Comparison of ENCODE assay signal across 1 cellular context in genomic region chr9:131799177-131799823, GRCh38.
TF ChIP-seq lines count a peak whose summit lies in the region.

No MANE protein-coding gene starts in this region.

TF ChIP-seq in HEK293, 187 proteins besides CTCF, POLR2A, EP300 and RAD21 (continued from another document):
- TF ChIP-seq, protein P1, sequence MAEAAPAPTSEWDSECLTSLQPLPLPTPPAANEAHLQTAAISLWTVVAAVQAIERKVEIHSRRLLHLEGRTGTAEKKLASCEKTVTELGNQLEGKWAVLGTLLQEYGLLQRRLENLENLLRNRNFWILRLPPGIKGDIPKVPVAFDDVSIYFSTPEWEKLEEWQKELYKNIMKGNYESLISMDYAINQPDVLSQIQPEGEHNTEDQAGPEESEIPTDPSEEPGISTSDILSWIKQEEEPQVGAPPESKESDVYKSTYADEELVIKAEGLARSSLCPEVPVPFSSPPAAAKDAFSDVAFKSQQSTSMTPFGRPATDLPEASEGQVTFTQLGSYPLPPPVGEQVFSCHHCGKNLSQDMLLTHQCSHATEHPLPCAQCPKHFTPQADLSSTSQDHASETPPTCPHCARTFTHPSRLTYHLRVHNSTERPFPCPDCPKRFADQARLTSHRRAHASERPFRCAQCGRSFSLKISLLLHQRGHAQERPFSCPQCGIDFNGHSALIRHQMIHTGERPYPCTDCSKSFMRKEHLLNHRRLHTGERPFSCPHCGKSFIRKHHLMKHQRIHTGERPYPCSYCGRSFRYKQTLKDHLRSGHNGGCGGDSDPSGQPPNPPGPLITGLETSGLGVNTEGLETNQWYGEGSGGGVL (tag by site-specific recombination; IDR thresholded peaks at IDR 0.05) = no peak
- TF ChIP-seq GLIS2 (tag by site-specific recombination; IDR thresholded peaks at IDR 0.05) = peak; percentile 27
- TF ChIP-seq ZNF621 (tag by site-specific recombination; IDR thresholded peaks at IDR 0.05) = no peak
- TF ChIP-seq, protein P2, sequence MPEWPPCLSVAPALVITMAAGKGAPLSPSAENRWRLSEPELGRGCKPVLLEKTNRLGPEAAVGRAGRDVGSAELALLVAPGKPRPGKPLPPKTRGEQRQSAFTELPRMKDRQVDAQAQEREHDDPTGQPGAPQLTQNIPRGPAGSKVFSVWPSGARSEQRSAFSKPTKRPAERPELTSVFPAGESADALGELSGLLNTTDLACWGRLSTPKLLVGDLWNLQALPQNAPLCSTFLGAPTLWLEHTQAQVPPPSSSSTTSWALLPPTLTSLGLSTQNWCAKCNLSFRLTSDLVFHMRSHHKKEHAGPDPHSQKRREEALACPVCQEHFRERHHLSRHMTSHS (tag by site-specific recombination; IDR thresholded peaks at IDR 0.05) = no peak
